ENCODE assay signal across 1 cellular context in genomic region chr5:149641000-149641576, GRCh38.
TF ChIP-seq lines count a peak whose summit lies in the region.

No MANE protein-coding gene starts in this region.

TF ChIP-seq in HepG2, 621 proteins besides CTCF, POLR2A, EP300 and RAD21 (continued from another document and continues in another):
- no peak for TF ChIP-seq LBX2 (CRISPR knock-in tag; IDR thresholded peaks at IDR 0.05; ENCODE audit: borderline replicate concordance)
- TF ChIP-seq ZNF484 (CRISPR knock-in tag; IDR thresholded peaks at IDR 0.05; ENCODE audit: borderline replicate concordance, low read depth), result no peak
- TF ChIP-seq ZBTB42 (CRISPR knock-in tag; IDR thresholded peaks at IDR 0.05), result no peak
- no peak for TF ChIP-seq CHD2 (IDR thresholded peaks at IDR 0.05; ENCODE audit: low read depth, low read length)
- TF ChIP-seq ZNF510 (CRISPR knock-in tag; IDR thresholded peaks at IDR 0.05; ENCODE audit: low read depth), result no peak
- TF ChIP-seq ZNF687 (CRISPR knock-in tag; IDR thresholded peaks at IDR 0.05), result peak; percentile 56
- TF ChIP-seq PHF5A (CRISPR knock-in tag; IDR thresholded peaks at IDR 0.05; ENCODE audit: low read depth, unreplicated experiment), result no peak
- TF ChIP-seq BCL3 (CRISPR knock-in tag; IDR thresholded peaks at IDR 0.05), result no peak
- TF ChIP-seq SMAD9 (CRISPR knock-in tag; IDR thresholded peaks at IDR 0.05), result no peak
- TF ChIP-seq POLR2AphosphoS5 (IDR thresholded peaks at IDR 0.05; ENCODE audit: low read depth, low read length), result 0 out of 2 replicates have a peak, but pooled peaks have one; percentile 38
- peak; percentile 62 for TF ChIP-seq NFYC (CRISPR knock-in tag; IDR thresholded peaks at IDR 0.05)
- TF ChIP-seq ZC3H4 (CRISPR knock-in tag; IDR thresholded peaks at IDR 0.05; ENCODE audit: borderline replicate concordance), result no peak
- TF ChIP-seq ZNF17 (CRISPR knock-in tag; IDR thresholded peaks at IDR 0.05), result no peak
- TF ChIP-seq PLRG1 (conservative IDR thresholded peaks at IDR 0.05), result no peak
- TF ChIP-seq ZNF766 (CRISPR knock-in tag; IDR thresholded peaks at IDR 0.05; ENCODE audit: borderline replicate concordance), result 0 out of 2 replicates have a peak, but pooled peaks have one; percentile 21
- no peak for TF ChIP-seq MTF2 (CRISPR knock-in tag; IDR thresholded peaks at IDR 0.05; ENCODE audit: borderline replicate concordance)
- no peak for TF ChIP-seq ZFP91 (CRISPR knock-in tag; IDR thresholded peaks at IDR 0.05; ENCODE audit: borderline replicate concordance)
- TF ChIP-seq HIC2 (CRISPR knock-in tag; IDR thresholded peaks at IDR 0.05; ENCODE audit: low read depth), result no peak
- TF ChIP-seq YEATS4 (CRISPR knock-in tag; IDR thresholded peaks at IDR 0.05; ENCODE audit: borderline replicate concordance), result no peak
- no peak for TF ChIP-seq HBP1 (CRISPR knock-in tag; IDR thresholded peaks at IDR 0.05; ENCODE audit: low read depth)
- TF ChIP-seq PHF21A (CRISPR knock-in tag; IDR thresholded peaks at IDR 0.05), result no peak
- no peak for TF ChIP-seq THYN1 (CRISPR knock-in tag; IDR thresholded peaks at IDR 0.05; ENCODE audit: borderline replicate concordance, low read depth)
- no peak for TF ChIP-seq TFDP1 (CRISPR knock-in tag; IDR thresholded peaks at IDR 0.05; ENCODE audit: borderline replicate concordance)
- no peak for TF ChIP-seq ZNF230 (CRISPR knock-in tag; IDR thresholded peaks at IDR 0.05)
- no peak for TF ChIP-seq HMG20B (CRISPR knock-in tag; conservative IDR thresholded peaks at IDR 0.05)
- no peak for TF ChIP-seq ZNF124 (CRISPR knock-in tag; IDR thresholded peaks at IDR 0.05)
- no peak for TF ChIP-seq ZNF879 (CRISPR knock-in tag; IDR thresholded peaks at IDR 0.05)
- no peak for TF ChIP-seq TRIM24 (CRISPR knock-in tag; IDR thresholded peaks at IDR 0.05)
- no peak for TF ChIP-seq SNAPC2 (CRISPR knock-in tag; IDR thresholded peaks at IDR 0.05)
- TF ChIP-seq NR2F2 (IDR thresholded peaks at IDR 0.05; ENCODE audit: borderline replicate concordance, low read depth), result no peak; the same call in 1 of the 2 replicates
- TF ChIP-seq ZNF34 (CRISPR knock-in tag; IDR thresholded peaks at IDR 0.05; ENCODE audit: borderline replicate concordance), result no peak
- TF ChIP-seq PITX1 (CRISPR knock-in tag; IDR thresholded peaks at IDR 0.05), result no peak
- TF ChIP-seq FOXJ3 (CRISPR knock-in tag; IDR thresholded peaks at IDR 0.05; ENCODE audit: borderline replicate concordance), result no peak
- no peak for TF ChIP-seq RBM22 (optimal IDR thresholded peaks at IDR 0.05; ENCODE audit: low read length)
- no peak for TF ChIP-seq ZNF143 (CRISPR knock-in tag; IDR thresholded peaks at IDR 0.05)
- TF ChIP-seq CCAR2 (optimal IDR thresholded peaks at IDR 0.05; ENCODE audit: low read depth, low read length), result no peak
- no peak for TF ChIP-seq ATF5 (CRISPR knock-in tag; IDR thresholded peaks at IDR 0.05; ENCODE audit: low read depth)
- no peak for TF ChIP-seq MYPOP (CRISPR knock-in tag; IDR thresholded peaks at IDR 0.05)
- TF ChIP-seq ZNF839 (CRISPR knock-in tag; IDR thresholded peaks at IDR 0.05; ENCODE audit: borderline replicate concordance), result no peak
- TF ChIP-seq RFX3 (CRISPR knock-in tag; IDR thresholded peaks at IDR 0.05), result peak; percentile 74
- no peak for TF ChIP-seq SMC3 (IDR thresholded peaks at IDR 0.05; ENCODE audit: low read length)
- no peak for TF ChIP-seq TCF7 (IDR thresholded peaks at IDR 0.05; ENCODE audit: low read depth)
- TF ChIP-seq EEA1 (CRISPR knock-in tag; IDR thresholded peaks at IDR 0.05; ENCODE audit: borderline replicate concordance), result no peak
- TF ChIP-seq CSRNP1 (CRISPR knock-in tag; IDR thresholded peaks at IDR 0.05), result no peak
- TF ChIP-seq ZNF207 (IDR thresholded peaks at IDR 0.05; ENCODE audit: borderline replicate concordance), result no peak
- no peak for TF ChIP-seq ZSCAN12 (CRISPR knock-in tag; IDR thresholded peaks at IDR 0.05)
- no peak for TF ChIP-seq MXI1 (IDR thresholded peaks at IDR 0.05; ENCODE audit: borderline replicate concordance, low read depth, low read length)
- TF ChIP-seq ZNF891 (CRISPR knock-in tag; IDR thresholded peaks at IDR 0.05), result no peak
- TF ChIP-seq TBX2 (CRISPR knock-in tag; IDR thresholded peaks at IDR 0.05; ENCODE audit: borderline replicate concordance), result no peak
- TF ChIP-seq ZNF383 (CRISPR knock-in tag; IDR thresholded peaks at IDR 0.05; ENCODE audit: borderline replicate concordance), result no peak
- no peak for TF ChIP-seq ZNF644 (CRISPR knock-in tag; IDR thresholded peaks at IDR 0.05; ENCODE audit: low read depth)
- TF ChIP-seq ZNF547 (CRISPR knock-in tag; IDR thresholded peaks at IDR 0.05), result no peak
- no peak for TF ChIP-seq RFXAP (CRISPR knock-in tag; IDR thresholded peaks at IDR 0.05; ENCODE audit: borderline replicate concordance)
- TF ChIP-seq ZNF720 (CRISPR knock-in tag; IDR thresholded peaks at IDR 0.05), result no peak
- TF ChIP-seq FOXA3 (CRISPR knock-in tag; IDR thresholded peaks at IDR 0.05), result no peak
- TF ChIP-seq MXD3 (CRISPR knock-in tag; IDR thresholded peaks at IDR 0.05), result no peak
- no peak for TF ChIP-seq RELA (CRISPR knock-in tag; IDR thresholded peaks at IDR 0.05)
- TF ChIP-seq BCL6 (CRISPR knock-in tag; IDR thresholded peaks at IDR 0.05), result no peak
